ENCODE assay signal across 14 cellular contexts in genomic region chr17:39767147-39767546, GRCh38. TPM values are rescaled to one million over a fixed set of nuclear protein-coding genes. Genes with fewer than 3 reads are reported as not detected.
DNase-seq lines count a peak whose midpoint lies in the region; ATAC-seq lines count a peak whose summit lies in the region.
"Had no signal": no experiment of that assay in that cellular context is flagged by ENCODE, and none has a peak within 500 bp of the region (broad histone marks: within the 10 kb centered on the region; RNA-seq: fewer than 3 reads in every experiment).

No MANE protein-coding gene starts in this region.

- no peaks in the 10 kb centered on the region for H3K27me3 Mint-ChIP-seq in activated CD4-positive, alpha-beta T cell treated with anti-CD3 and anti-CD28 coated beads, Interleukin-2, amount 10 ng/mL, durations not matched to agents 7 days and 5 days
- H3K27me3 Mint-ChIP-seq in activated T-helper 2 cell treated with anti-CD3 and anti-CD28 coated beads, Interferon-gamma antibody, Interleukin-2, Interleukin-4, amounts not matched to agents 10 μg/mL and 5 μg/mL and 100 μg/mL, durations not matched to agents 14 hours and 24 hours and 36 hours (ENCODE audit: low read depth): no peaks in the 10 kb centered on the region

- CTCF ChIA-PET in activated CD4-positive, alpha-beta T cell treated with anti-CD3 and anti-CD28 coated beads, Interleukin-2, amount 10 ng/mL, durations not matched to agents 7 days and 5 days (lab: Charles Lee): interaction anchor here (1.1 kb wide), 1 partner anchor 8 kb away, joined by 5 read pairs; no protein-coding TSS in a partner anchor

- H3K36me3 Mint-ChIP-seq in activated CD4-positive, alpha-beta T cell treated with anti-CD3 and anti-CD28 coated beads, Interleukin-2, amount 10 ng/mL, durations not matched to agents 7 days and 5 days (ENCODE audit: low read depth): peaks cover 75% of the 10 kb centered on the region
- H3K36me3 Mint-ChIP-seq in activated T-helper 2 cell treated with anti-CD3 and anti-CD28 coated beads, Interferon-gamma antibody, Interleukin-2, Interleukin-4, amounts not matched to agents 10 μg/mL and 5 μg/mL and 100 μg/mL, durations not matched to agents 14 hours and 24 hours and 36 hours (ENCODE audit: low read depth): peaks cover 70% of the 10 kb centered on the region
- H3K36me3 Mint-ChIP-seq in stimulated activated effector memory CD8-positive, alpha-beta T cell treated with anti-CD3 and anti-CD28 coated beads, Interleukin-12 subunit alpha, Interleukin-12 subunit beta, amount 100 ng/mL, for 72 hours: peaks cover 100% of the 10 kb centered on the region

- no peak overlapping the region for H3K4me3 Mint-ChIP-seq in activated CD4-positive, alpha-beta T cell treated with anti-CD3 and anti-CD28 coated beads, Interleukin-2, amount 10 ng/mL, durations not matched to agents 7 days and 5 days
- no peak overlapping the region for H3K4me3 Mint-ChIP-seq in activated T-helper 2 cell treated with anti-CD3 and anti-CD28 coated beads, Interferon-gamma antibody, Interleukin-2, Interleukin-4, amounts not matched to agents 10 μg/mL and 5 μg/mL and 100 μg/mL, durations not matched to agents 14 hours and 24 hours and 36 hours (ENCODE audit: low read depth)
- peak overlapping the region; percentile 58 for H3K4me3 Mint-ChIP-seq in stimulated activated effector memory CD8-positive, alpha-beta T cell treated with anti-CD3 and anti-CD28 coated beads, Interleukin-12 subunit alpha, Interleukin-12 subunit beta, amount 100 ng/mL, for 72 hours

- peaks cover 69% of the 10 kb centered on the region for H3K4me1 Mint-ChIP-seq in activated CD4-positive, alpha-beta T cell treated with anti-CD3 and anti-CD28 coated beads, Interleukin-2, amount 10 ng/mL, durations not matched to agents 7 days and 5 days
- peaks cover 62% of the 10 kb centered on the region for H3K4me1 Mint-ChIP-seq in activated T-helper 2 cell treated with anti-CD3 and anti-CD28 coated beads, Interferon-gamma antibody, Interleukin-2, Interleukin-4, amounts not matched to agents 10 μg/mL and 5 μg/mL and 100 μg/mL, durations not matched to agents 14 hours and 24 hours and 36 hours (ENCODE audit: low read depth)
- peaks cover 88% of the 10 kb centered on the region for H3K4me1 Mint-ChIP-seq in stimulated activated effector memory CD8-positive, alpha-beta T cell treated with anti-CD3 and anti-CD28 coated beads, Interleukin-12 subunit alpha, Interleukin-12 subunit beta, amount 100 ng/mL, for 72 hours

- peak overlapping the region; percentile 21 for H3K27ac Mint-ChIP-seq in activated CD4-positive, alpha-beta T cell treated with anti-CD3 and anti-CD28 coated beads, Interleukin-2, amount 10 ng/mL, durations not matched to agents 7 days and 5 days
- peak overlapping the region; percentile 38 for H3K27ac Mint-ChIP-seq in activated T-helper 2 cell treated with anti-CD3 and anti-CD28 coated beads, Interferon-gamma antibody, Interleukin-2, Interleukin-4, amounts not matched to agents 10 μg/mL and 5 μg/mL and 100 μg/mL, durations not matched to agents 14 hours and 24 hours and 36 hours
- peak overlapping the region; percentile 93 for H3K27ac Mint-ChIP-seq in stimulated activated effector memory CD8-positive, alpha-beta T cell treated with anti-CD3 and anti-CD28 coated beads, Interleukin-12 subunit alpha, Interleukin-12 subunit beta, amount 100 ng/mL, for 72 hours

- H3K9me3 Mint-ChIP-seq in activated CD4-positive, alpha-beta T cell treated with anti-CD3 and anti-CD28 coated beads, Interleukin-2, amount 10 ng/mL, durations not matched to agents 7 days and 5 days: peaks cover 4% of the 10 kb centered on the region
- H3K9me3 Mint-ChIP-seq in activated T-helper 2 cell treated with anti-CD3 and anti-CD28 coated beads, Interferon-gamma antibody, Interleukin-2, Interleukin-4, amounts not matched to agents 10 μg/mL and 5 μg/mL and 100 μg/mL, durations not matched to agents 14 hours and 24 hours and 36 hours: no peaks in the 10 kb centered on the region
- H3K9me3 Mint-ChIP-seq in stimulated activated effector memory CD8-positive, alpha-beta T cell treated with anti-CD3 and anti-CD28 coated beads, Interleukin-12 subunit alpha, Interleukin-12 subunit beta, amount 100 ng/mL, for 72 hours: no peaks in the 10 kb centered on the region

- intact Hi-C loops in activated T-helper 2 cell treated with anti-CD3 and anti-CD28 coated beads, Interferon-gamma antibody, Interleukin-2, Interleukin-4, amounts not matched to agents 10 μg/mL and 5 μg/mL and 100 μg/mL, durations not matched to agents 14 hours and 24 hours and 36 hours (cut with micrococcal nuclease): loop anchor here (10.0 kb wide), 1 partner anchor 82 kb away; the partner anchor contains the start of gene PGAP3

- peak; percentile 35 for ATAC-seq in HG02798 (IDR thresholded peaks at IDR 0.05; ENCODE audit: poor library complexity, unreplicated experiment)
- ATAC-seq in stimulated activated effector memory CD8-positive, alpha-beta T cell treated with anti-CD3 and anti-CD28 coated beads, Interleukin-12 subunit alpha, Interleukin-12 subunit beta, amount 100 ng/mL, for 72 hours: peak; percentile 27
- ATAC-seq: left ventricle myocardium superior, psoas muscle had no signal

- POLR2A ChIA-PET in activated CD4-positive, alpha-beta T cell treated with anti-CD3 and anti-CD28 coated beads, Interleukin-2, amount 10 ng/mL, durations not matched to agents 7 days and 5 days (lab: Charles Lee): no interaction called here

- no peak for DNase-seq in activated CD4-positive, alpha-beta T cell treated with anti-CD3 and anti-CD28 coated beads, Interleukin-2, amount 10 ng/mL, durations not matched to agents 7 days and 5 days
- DNase-seq in activated CD4-positive, alpha-beta T cell treated with anti-CD3 and anti-CD28 coated beads, Interleukin-2, amount 50 U/mL, for 1 hour: no peak
- no peak for DNase-seq in activated T-helper 2 cell treated with anti-CD3 and anti-CD28 coated beads, Interferon-gamma antibody, Interleukin-2, Interleukin-4, amounts not matched to agents 10 μg/mL and 5 μg/mL and 100 μg/mL, durations not matched to agents 14 hours and 24 hours and 36 hours (ENCODE audit: low spot score)
- DNase-seq in stimulated activated effector memory CD8-positive, alpha-beta T cell treated with anti-CD3 and anti-CD28 coated beads, Interleukin-12 subunit alpha, Interleukin-12 subunit beta, amount 100 ng/mL, for 72 hours (ENCODE audit: low spot score in 2 of 2): no peak
- DNase-seq in EL (no peak), HT-29 (ENCODE audit: low spot score) (no peak), foreskin melanocyte (no peak)
- DNase-seq: effector CD4-positive, alpha-beta T cell; left ventricle myocardium superior; NCI-H1092; NCI-H774; psoas muscle; RPMI8226 had no signal

RNA-seq across cellular contexts. Expression of gene GRB7, which starts 29.4 kb away (rescaled TPM):
- under 1 TPM; 0.69 to 0.81 TPM for total RNA-seq in activated CD4-positive, alpha-beta T cell treated with anti-CD3 and anti-CD28 coated beads, Interleukin-2, amount 10 ng/mL, durations not matched to agents 7 days and 5 days
- 0.39 and 0.74 TPM in 2 replicates for total RNA-seq in activated T-helper 2 cell treated with anti-CD3 and anti-CD28 coated beads, Interferon-gamma antibody, Interleukin-2, Interleukin-4, amounts not matched to agents 10 μg/mL and 5 μg/mL and 100 μg/mL, durations not matched to agents 14 hours and 24 hours and 36 hours
- 127 and 142 TPM in 2 replicates for total RNA-seq in HT-29 (2014; rRNA removed; shearing (Covaris generic))
- total RNA-seq: psoas muscle had no signal

RNA-seq across cellular contexts. Expression of gene MIEN1, which starts 36.8 kb away (rescaled TPM):
- 10 to 100 TPM; 49.7 to 50.2 TPM for total RNA-seq in activated CD4-positive, alpha-beta T cell treated with anti-CD3 and anti-CD28 coated beads, Interleukin-2, amount 10 ng/mL, durations not matched to agents 7 days and 5 days
- total RNA-seq in activated T-helper 2 cell treated with anti-CD3 and anti-CD28 coated beads, Interferon-gamma antibody, Interleukin-2, Interleukin-4, amounts not matched to agents 10 μg/mL and 5 μg/mL and 100 μg/mL, durations not matched to agents 14 hours and 24 hours and 36 hours: 36.2 and 38.8 TPM in 2 replicates
- total RNA-seq in HT-29 (2014; rRNA removed; shearing (Covaris generic)): 118 and 121 TPM in 2 replicates

Comparison
In these comparisons a context has a peak if more than half of its experiments do, and no peak if none do; other contexts are left out.
1. H3K27ac Mint-ChIP-seq: peak in every context shown above with its lines; median percentile 93 in stimulated activated effector memory CD8-positive, alpha-beta T cell treated with anti-CD3 and anti-CD28 coated beads, Interleukin-12 subunit alpha, Interleukin-12 subunit beta, amount 100 ng/mL, for 72 hours; 38 in activated T-helper 2 cell treated with anti-CD3 and anti-CD28 coated beads, Interferon-gamma antibody, Interleukin-2, Interleukin-4, amounts not matched to agents 10 μg/mL and 5 μg/mL and 100 μg/mL, durations not matched to agents 14 hours and 24 hours and 36 hours; 21 in activated CD4-positive, alpha-beta T cell treated with anti-CD3 and anti-CD28 coated beads, Interleukin-2, amount 10 ng/mL, durations not matched to agents 7 days and 5 days.
2. RNA of gene GRB7, which starts 29.4 kb away (total RNA-seq): 127 to 142 TPM in HT-29; 0.69 to 0.81 TPM in activated CD4-positive, alpha-beta T cell treated with anti-CD3 and anti-CD28 coated beads, Interleukin-2, amount 10 ng/mL, durations not matched to agents 7 days and 5 days and 0.39 to 0.74 TPM in activated T-helper 2 cell treated with anti-CD3 and anti-CD28 coated beads, Interferon-gamma antibody, Interleukin-2, Interleukin-4, amounts not matched to agents 10 μg/mL and 5 μg/mL and 100 μg/mL, durations not matched to agents 14 hours and 24 hours and 36 hours; every median in the first group is over 10 times any median in the second.